28 cellular contexts compared by ENCODE assay signal in genomic region chrX:29826651-29827206, GRCh38.
"Had no signal": no experiment of that assay in that cellular context is flagged by ENCODE, and none has a peak within 500 bp of the region (broad histone marks: within the 10 kb centered on the region; RNA-seq: fewer than 3 reads in every experiment).

No MANE protein-coding gene starts in this region.

- H3K27me3 ChIP-seq: brain microvascular endothelial cell, Peyer's patch, SJSA1 had no signal

- H3K4me2 ChIP-seq: KMS-11 had no signal

- H3K27ac Mint-ChIP-seq: activated CD8-positive, alpha-beta T cell treated with anti-CD3 and anti-CD28 coated beads, Interleukin-2, amount 10 ng/mL, durations not matched to agents 7 days and 5 days; activated naive CD8-positive, alpha-beta T cell treated with anti-CD3 and anti-CD28 coated beads, Interleukin-2, amount 10 ng/mL, durations not matched to agents 7 days and 5 days; T-helper 17 cell; WTC11 had no signal

- H3K9ac ChIP-seq: KMS-11 had no signal

- DNase-seq: activated CD4-positive, alpha-beta T cell treated with anti-CD3 and anti-CD28 coated beads for 48 hours; activated CD4-positive, alpha-beta T cell treated with anti-CD3 and anti-CD28 coated beads, Interleukin-2, amount 50 U/mL, for 4 hours; activated CD4-positive, CD25-positive, alpha-beta regulatory T cell treated with anti-CD3 and anti-CD28 coated beads, Interleukin-2, amount 50 U/mL, for 72 hours; activated CD8-positive, alpha-beta memory T cell treated with anti-CD3 and anti-CD28 coated beads, Interleukin-2, amount 50 U/mL, for 48 hours; activated CD8-positive, alpha-beta T cell treated with anti-CD3 and anti-CD28 coated beads, Interleukin-2, amount 10 ng/mL, durations not matched to agents 7 days and 5 days; activated naive CD4-positive, alpha-beta T cell treated with anti-CD3 and anti-CD28 coated beads, Interleukin-2, amount 50 U/mL, for 16 hours; activated naive CD8-positive, alpha-beta T cell treated with anti-CD3 and anti-CD28 coated beads, Interleukin-2, amount 10 ng/mL, durations not matched to agents 7 days and 5 days; activated T-cell treated with anti-CD3 and anti-CD28 coated beads, Interleukin-2, amount 50 U/mL, for 1 hour; adrenal gland; anterior cingulate cortex; brain microvascular endothelial cell; cerebellar nuclear complex; MM.1S; NCI-H1105; NCI-H1436; NCI-H1694 treated with DMSO at 0.1 percent for 48 hours; NCI-H2029 treated with DMSO at 0.1 percent for 48 hours; NCI-H510A treated with DMSO at 0.1 percent for 48 hours; NCI-H69; NK-92 treated with Interleukin-12 subunit alpha and Interleukin-12 subunit beta, amount 100 ng/mL, for 24 hours; OCI-M1; Peyer's patch; SHP77; T-helper 17 cell; T-helper 9 cell had no signal

- H3K4me1 Mint-ChIP-seq: activated naive CD8-positive, alpha-beta T cell treated with anti-CD3 and anti-CD28 coated beads, Interleukin-2, amount 10 ng/mL, durations not matched to agents 7 days and 5 days; T-helper 17 cell had no signal

- H3K36me3 Mint-ChIP-seq: activated naive CD8-positive, alpha-beta T cell treated with anti-CD3 and anti-CD28 coated beads, Interleukin-2, amount 10 ng/mL, durations not matched to agents 7 days and 5 days; WTC11 had no signal

- H3K27me3 Mint-ChIP-seq: activated naive CD8-positive, alpha-beta T cell treated with anti-CD3 and anti-CD28 coated beads, Interleukin-2, amount 10 ng/mL, durations not matched to agents 7 days and 5 days; T-helper 17 cell had no signal

- H3K9me3 ChIP-seq: adrenal gland, Peyer's patch, SJSA1 had no signal

- H3K4me1 ChIP-seq: adrenal gland, Peyer's patch, SJSA1 had no signal

- H3K36me3 ChIP-seq: adrenal gland, brain microvascular endothelial cell, Peyer's patch, SJSA1 had no signal

- H3K9me3 Mint-ChIP-seq: activated naive CD8-positive, alpha-beta T cell treated with anti-CD3 and anti-CD28 coated beads, Interleukin-2, amount 10 ng/mL, durations not matched to agents 7 days and 5 days; WTC11 had no signal

- ATAC-seq: activated CD8-positive, alpha-beta T cell treated with anti-CD3 and anti-CD28 coated beads, Interleukin-2, amount 10 ng/mL, durations not matched to agents 7 days and 5 days; T-helper 17 cell; WTC11 had no signal

- H3K4me3 Mint-ChIP-seq: activated CD8-positive, alpha-beta T cell treated with anti-CD3 and anti-CD28 coated beads, Interleukin-2, amount 10 ng/mL, durations not matched to agents 7 days and 5 days; activated naive CD8-positive, alpha-beta T cell treated with anti-CD3 and anti-CD28 coated beads, Interleukin-2, amount 10 ng/mL, durations not matched to agents 7 days and 5 days; T-helper 17 cell; WTC11 had no signal

- H3K27ac ChIP-seq: adrenal gland, brain microvascular endothelial cell, KMS-11, Peyer's patch, SJSA1 had no signal

- H3K4me3 ChIP-seq: adrenal gland, Peyer's patch, SJSA1 had no signal
